In the genomic region with DNA sequence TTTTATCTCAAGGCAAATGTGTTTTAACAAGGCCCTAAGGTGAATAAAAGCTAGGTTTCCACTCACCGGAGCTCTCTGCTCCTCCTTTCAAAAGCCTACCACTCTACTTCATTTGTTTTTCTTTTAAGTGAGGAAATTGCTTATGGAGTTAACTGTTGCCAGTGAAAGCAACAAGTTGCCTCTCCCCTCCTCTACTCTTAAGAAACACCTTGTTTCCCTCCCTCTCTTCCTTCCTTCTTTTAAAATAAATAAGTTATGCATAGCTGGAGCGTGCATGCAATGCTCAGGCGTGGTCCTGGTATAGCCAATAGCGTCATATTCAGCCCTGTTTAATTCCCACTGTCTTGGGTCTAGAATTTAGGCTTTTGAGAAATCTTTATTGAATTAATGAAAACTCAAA, we compare ENCODE assay signal across 13 cellular contexts.
A peak's percentile ranks its signal among the peaks of the same experiment; 100 is the strongest.
DNase-seq lines count a peak whose midpoint lies in the region; ATAC-seq and TF ChIP-seq lines count a peak whose summit lies in the region.
"Had no signal": no experiment of that assay in that cellular context is flagged by ENCODE, and none has a peak within 500 bp of the region (broad histone marks: within the 10 kb centered on the region; RNA-seq: fewer than 3 reads in every experiment).

No MANE protein-coding gene starts in this region.

- H3K4me3 ChIP-seq in NB4 (ENCODE audit: low read depth, low read length) (no peak overlapping the region), gastroesophageal sphincter (peak overlapping the region in 1 of 2 donors; percentile 62), parathyroid adenoma (ENCODE audit: low read depth, low read length) (peak overlapping the region; percentile 40)
- H3K4me3 ChIP-seq: PC-9 had no signal

- no peak overlapping the region for H2AFZ ChIP-seq in parathyroid adenoma
- H2AFZ ChIP-seq: PC-9 had no signal

- intact Hi-C loops in head of caudate nucleus (cut with DNase I) = no loop called here

- no peaks in the 10 kb centered on the region for H3K9me3 ChIP-seq in gastroesophageal sphincter
- no peaks in the 10 kb centered on the region for H3K9me3 ChIP-seq in parathyroid adenoma (ENCODE audit: control insufficient read depth, low read length)
- H3K9me3 ChIP-seq: heart left ventricle, tibial nerve had no signal

- H3K27me3 ChIP-seq in gastroesophageal sphincter (no peaks in the 10 kb centered on the region), parathyroid adenoma (ENCODE audit: control insufficient read depth, insufficient read depth, low read length) (no peaks in the 10 kb centered on the region)

- TF ChIP-seq EP300 in gastroesophageal sphincter (IDR thresholded peaks at IDR 0.05) = no peak

- peaks cover 0 to 21% (median 6%) of the 10 kb centered on the region in 3 donors for H3K4me1 ChIP-seq in gastroesophageal sphincter
- no peaks in the 10 kb centered on the region for H3K4me1 ChIP-seq in parathyroid adenoma

- ATAC-seq in gastroesophageal sphincter (no peak), esophagus mucosa (no peak)

- TF ChIP-seq CTCF in NB4 (IDR thresholded peaks at IDR 0.05; ENCODE audit: low read depth, low read length) = no peak
- no peak for TF ChIP-seq CTCF in gastroesophageal sphincter (IDR thresholded peaks at IDR 0.05)
- TF ChIP-seq CTCF in parathyroid adenoma (IDR thresholded peaks at IDR 0.05) = no peak

- DNase-seq in GF-D8 (lab: John Stamatoyannopoulos, UW) = peak; percentile 35
- DNase-seq in NB4 (ENCODE audit: low read depth) = peak; percentile 52
- DNase-seq in NCI-H2107 treated with DMSO at 0.1 percent for 48 hours (lab: John Stamatoyannopoulos, UW; ENCODE audit: unreplicated experiment) = no peak
- no peak for DNase-seq in head of caudate nucleus
- no peak for DNase-seq in inferior parietal cortex (ENCODE audit: extremely low spot score)
- DNase-seq: activated gamma-delta T cell, dermis blood vessel endothelial cell, PC-9 had no signal

- WGBS in gastroesophageal sphincter (ENCODE audit: low coverage in 1 of 2), 2 donors = 23 to 31% methylated on average over 3 to 4 of the region's 4 CpGs

- TF ChIP-seq POLR2A in NB4 (IDR thresholded peaks at IDR 0.05; ENCODE audit: extremely low read depth, insufficient read length) (no peak), gastroesophageal sphincter (IDR thresholded peaks at IDR 0.05) (no peak)

- H3K4me2 ChIP-seq in parathyroid adenoma (ENCODE audit: low read length) = peak overlapping the region; percentile 79
- H3K4me2 ChIP-seq: PC-9 had no signal

- H3K79me2 ChIP-seq in parathyroid adenoma = no peaks in the 10 kb centered on the region

- H3K27ac ChIP-seq in gastroesophageal sphincter (peak overlapping the region in 3 of 4 donors; percentile 88 to 94 (median 93)), parathyroid adenoma (no peak overlapping the region)
- H3K27ac ChIP-seq: PC-9 had no signal

- no peaks in the 10 kb centered on the region for H3K36me3 ChIP-seq in gastroesophageal sphincter
- H3K36me3 ChIP-seq in parathyroid adenoma (ENCODE audit: control insufficient read depth, insufficient read depth, low read length) = no peaks in the 10 kb centered on the region
- H3K36me3 ChIP-seq: heart left ventricle, tibial nerve had no signal

- H3K9ac ChIP-seq in parathyroid adenoma = no peak overlapping the region

Comparison
In these comparisons a context has a peak if more than half of its experiments do, and no peak if none do; other contexts are left out.
1. DNase-seq: peak in GF-D8 (single experiment) and NB4 (single experiment); none in NCI-H2107 treated with DMSO at 0.1 percent for 48 hours (single experiment), head of caudate nucleus (0 of 42) and inferior parietal cortex (single experiment).